Comparison of ENCODE assay signal across 11 cellular contexts in the genomic region with DNA sequence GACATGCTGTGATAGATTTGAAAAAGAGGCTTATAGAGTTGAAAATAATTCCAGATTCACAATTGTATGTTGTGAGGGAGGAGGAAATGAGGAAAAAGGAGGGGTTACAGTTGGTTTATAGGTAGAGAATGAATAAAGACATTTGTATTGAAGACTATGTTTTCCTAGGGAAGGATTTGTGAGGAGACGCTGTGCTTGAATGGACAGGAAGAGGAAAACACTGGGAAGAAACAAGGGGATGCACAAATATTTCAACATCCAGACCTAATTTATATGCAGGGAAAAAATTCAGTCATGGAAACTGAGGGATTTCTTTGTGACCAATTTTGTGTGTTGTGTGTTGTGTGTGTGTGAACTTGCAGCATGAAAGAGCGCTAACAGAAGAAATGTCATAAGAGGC.
"Had no signal": no experiment of that assay in that cellular context is flagged by ENCODE, and none has a peak within 500 bp of the region (broad histone marks: within the 10 kb centered on the region; RNA-seq: fewer than 3 reads in every experiment).

No MANE protein-coding gene starts in this region.

- H2AFZ ChIP-seq: GM23248, GM23338 had no signal

- DNase-seq: GM23248, GOT3, H7, H9, HCEC 1CT, HFFc6 had no signal

- H3K36me3 ChIP-seq: HAP-1 had no signal

- H3K4me2 ChIP-seq: GM23338 had no signal

- H3K9ac ChIP-seq: GM23248 had no signal

- H3K4me1 ChIP-seq: HAP-1 had no signal

- H3K27ac Mint-ChIP-seq: GM23338, H9, HFFc6 had no signal

- H3K4me3 Mint-ChIP-seq: GM23338, H9, HFFc6 had no signal

- H3K27ac ChIP-seq: GM23248 had no signal

- ATAC-seq: GM23338, HCT116 had no signal

- FAIRE-seq: H1, H54 had no signal

- H3K9me3 Mint-ChIP-seq: HFFc6 had no signal

- H3K4me3 ChIP-seq: GM23248, GM23338, HAP-1 had no signal

- H3K9me3 ChIP-seq: HAP-1 had no signal
